In the genomic region with DNA sequence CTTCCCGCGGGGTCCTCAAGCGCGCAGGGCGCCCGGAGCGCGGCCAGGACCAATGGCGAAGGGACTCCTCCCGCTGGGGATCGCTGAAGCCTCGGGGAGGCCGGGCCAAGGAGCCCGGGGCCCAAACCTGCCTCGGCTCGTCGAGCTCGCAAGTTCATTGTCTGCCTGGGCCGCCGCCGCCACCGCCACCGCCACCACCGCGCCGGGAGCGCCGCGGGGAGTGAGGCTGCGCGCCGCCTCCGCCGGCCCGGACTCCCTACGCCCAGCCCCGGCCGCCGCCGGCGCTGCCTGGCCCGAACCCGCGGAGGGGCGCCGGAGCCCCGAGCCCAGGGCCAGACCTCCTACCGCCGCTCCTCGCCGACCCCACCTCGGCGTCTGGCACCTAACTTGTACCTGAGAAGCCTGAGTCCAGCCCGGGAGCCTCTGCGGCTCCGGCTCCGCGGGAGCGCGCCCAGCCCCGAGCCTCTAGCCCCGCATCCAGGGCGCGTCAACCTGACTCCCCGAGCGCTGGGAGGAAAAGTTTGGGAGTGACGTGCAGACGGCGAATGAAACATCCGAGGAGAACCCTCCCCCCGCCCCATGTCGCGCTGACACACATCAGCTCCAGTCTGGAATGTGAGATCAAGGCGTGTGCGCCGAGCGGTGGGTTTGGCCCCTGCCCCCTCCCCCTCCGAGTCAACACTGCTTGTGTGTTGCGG, we compare ENCODE assay signal across 8 cellular contexts. TPM values are rescaled to one million over a fixed set of nuclear protein-coding genes. Genes with fewer than 3 reads are reported as not detected.
DNase-seq lines count a peak whose midpoint lies in the region; ATAC-seq and TF ChIP-seq lines count a peak whose summit lies in the region.

A gene with protein sequence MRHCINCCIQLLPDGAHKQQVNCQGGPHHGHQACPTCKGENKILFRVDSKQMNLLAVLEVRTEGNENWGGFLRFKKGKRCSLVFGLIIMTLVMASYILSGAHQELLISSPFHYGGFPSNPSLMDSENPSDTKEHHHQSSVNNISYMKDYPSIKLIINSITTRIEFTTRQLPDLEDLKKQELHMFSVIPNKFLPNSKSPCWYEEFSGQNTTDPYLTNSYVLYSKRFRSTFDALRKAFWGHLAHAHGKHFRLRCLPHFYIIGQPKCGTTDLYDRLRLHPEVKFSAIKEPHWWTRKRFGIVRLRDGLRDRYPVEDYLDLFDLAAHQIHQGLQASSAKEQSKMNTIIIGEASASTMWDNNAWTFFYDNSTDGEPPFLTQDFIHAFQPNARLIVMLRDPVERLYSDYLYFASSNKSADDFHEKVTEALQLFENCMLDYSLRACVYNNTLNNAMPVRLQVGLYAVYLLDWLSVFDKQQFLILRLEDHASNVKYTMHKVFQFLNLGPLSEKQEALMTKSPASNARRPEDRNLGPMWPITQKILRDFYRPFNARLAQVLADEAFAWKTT (minus strand): TSS at position 523 of the 698 bp plus-strand sequence. CDS start 47,386 bp downstream, outside the sequence.

- H3K9me2 ChIP-seq in neural cell (ENCODE audit: insufficient read depth, low read length), result no peaks in the 10 kb centered on the region

- peaks cover 5 to 6% of the 10 kb centered on the region in 2 experiments for H3K9me3 Mint-ChIP-seq in H9

- H2AFZ ChIP-seq in H9 (ENCODE audit: low read length) (no peak within 1 kb of the TSS), neural cell (ENCODE audit: low read depth, low read length) (peak within 1 kb of the TSS; percentile 21)

- no peak within 1 kb of the TSS for H3K23ac ChIP-seq in H9 (ENCODE audit: insufficient read length, low read depth, low read length)

- no CpG with 5 or more reads among the region's 79 CpGs for WGBS in H9 (ENCODE audit: extremely low coverage, insufficient read length, low lambda C conversion rate)

- H3K9me3 ChIP-seq in H9 (ENCODE audit: control insufficient read depth, low read depth, low read length) (no peaks in the 10 kb centered on the region), neural cell (ENCODE audit: low read length) (no peaks in the 10 kb centered on the region)

- peak within 1 kb of the TSS; percentile 23 for H3K18ac ChIP-seq in H9 (ENCODE audit: insufficient read length, low read depth, low read length)

- H2BK12ac ChIP-seq in H9 (ENCODE audit: insufficient read length, low read depth, low read length), result no peak within 1 kb of the TSS

- no peak within 1 kb of the TSS for H4K91ac ChIP-seq in H9 (ENCODE audit: insufficient read length, low read depth, low read length)

- H4K20me1 ChIP-seq in H9 (ENCODE audit: control insufficient read depth, insufficient read depth, insufficient read length) (no peaks in the 10 kb centered on the region), neural cell (ENCODE audit: insufficient read depth) (no peaks in the 10 kb centered on the region)

- H3K4me1 ChIP-seq in H9 (ENCODE audit: insufficient read depth, low read length), result no peaks in the 10 kb centered on the region

- H3K79me1 ChIP-seq in H9 (ENCODE audit: insufficient read depth, low read depth, low read length, poor library complexity, severe bottlenecking), result no peaks in the 10 kb centered on the region

- peaks cover 0 to 4% (median 1%) of the 10 kb centered on the region in 3 experiments; a peak in 3 of 7 replicates for H3K36me3 Mint-ChIP-seq in H9 (ENCODE audit: insufficient read depth in 1 of 3, low read depth in 3 of 3)

- TF ChIP-seq CTCF in H9 (conservative IDR thresholded peaks at IDR 0.05), result no peak
- TF ChIP-seq CTCF in WI38 (IDR thresholded peaks at IDR 0.05; ENCODE audit: low read depth, low read length), result no peak
- TF ChIP-seq CTCF in foreskin fibroblast (IDR thresholded peaks at IDR 0.05; ENCODE audit: low read depth, low read length), result no peak
- no peak for TF ChIP-seq CTCF in neural cell (IDR thresholded peaks at IDR 0.05; ENCODE audit: poor library complexity, severe bottlenecking)

- no peak for ATAC-seq in HG03135 (IDR thresholded peaks at IDR 0.05; ENCODE audit: unreplicated experiment)

- no peaks in the 10 kb centered on the region for H3F3A ChIP-seq in neural cell (ENCODE audit: insufficient read depth, low read length, poor library complexity, severe bottlenecking)

- no peak within 1 kb of the TSS for H4K5ac ChIP-seq in H9 (ENCODE audit: insufficient read length, low read depth, low read length)

- H3K14ac ChIP-seq in H9 (ENCODE audit: insufficient read depth, low read length), result peak within 1 kb of the TSS; percentile 71

- H2BK5ac ChIP-seq in H9 (ENCODE audit: insufficient read length, low read length), result no peak within 1 kb of the TSS

- H2AK5ac ChIP-seq in H9 (ENCODE audit: insufficient read length, low read length), result no peak within 1 kb of the TSS

- no peak within 1 kb of the TSS for H2BK15ac ChIP-seq in H9 (ENCODE audit: low read depth, low read length)

- H3K4me3 ChIP-seq in WI38 (ENCODE audit: low read depth, low read length) (peak within 1 kb of the TSS; percentile 64), foreskin fibroblast (ENCODE audit: low read depth in 1 of 2, low read length in 2 of 2) (peak within 1 kb of the TSS; percentile 54 to 61), neural cell (ENCODE audit: low read length) (peak within 1 kb of the TSS; percentile 84)

- H2BK120ac ChIP-seq in H9 (ENCODE audit: low read depth, low read length, poor library complexity, severe bottlenecking), result no peak within 1 kb of the TSS

- DNase-seq in D341Med (ENCODE audit: low spot score) (peak; percentile 35), H9 (peak; percentile 77), foreskin fibroblast (peak; percentile 39 to 79), GOT3 (lab: John Stamatoyannopoulos, UW) (no peak), T-helper 9 cell (no peak)

- peaks cover 13 to 19% of the 10 kb centered on the region in 2 experiments for H3K4me1 Mint-ChIP-seq in H9

- H3K56ac ChIP-seq in H9 (ENCODE audit: insufficient read length, low read depth, low read length), result no peak within 1 kb of the TSS

- no peak within 1 kb of the TSS for H3K27ac Mint-ChIP-seq in H9

- H3K79me2 ChIP-seq in H9 (ENCODE audit: insufficient read depth, low read length) (no peaks in the 10 kb centered on the region), neural cell (replicated peaks; ENCODE audit: insufficient read depth, low read length) (no peaks in the 10 kb centered on the region)

- H3K4ac ChIP-seq in H9 (ENCODE audit: low read depth, low read length), result no peak within 1 kb of the TSS

- H3K23me2 ChIP-seq in H9 (ENCODE audit: insufficient read length, low read depth, low read length, poor library complexity, severe bottlenecking), result peaks cover 19% of the 10 kb centered on the region

- H3K27me3 Mint-ChIP-seq in H9 (ENCODE audit: low read depth), result peaks cover 85% of the 10 kb centered on the region

- H3K27ac ChIP-seq in H9 (ENCODE audit: insufficient read length, low read depth, low read length) (no peak within 1 kb of the TSS), neural cell (ENCODE audit: low read length) (no peak within 1 kb of the TSS)

- H3K4me2 ChIP-seq in H9 (ENCODE audit: insufficient read depth, insufficient read length, low read length) (peak within 1 kb of the TSS; percentile 44), neural cell (ENCODE audit: low read length) (peak within 1 kb of the TSS; percentile 59)

- TF ChIP-seq EP300 in neural cell (conservative IDR thresholded peaks at IDR 0.05; ENCODE audit: poor library complexity, severe bottlenecking), result no peak

- no peak for TF ChIP-seq RAD21 in neural cell (conservative IDR thresholded peaks at IDR 0.05)

- H3K4me3 Mint-ChIP-seq in H9, result peak within 1 kb of the TSS; percentile 72 to 94

- H3K9ac ChIP-seq in H9 (ENCODE audit: extremely low read depth, insufficient read length, low read length) (peak within 1 kb of the TSS; percentile 6), neural cell (ENCODE audit: low read length) (peak within 1 kb of the TSS; percentile 52)

- H3K36me3 ChIP-seq in neural cell (ENCODE audit: insufficient read depth, low read length), result no peaks in the 10 kb centered on the region

- H3T11ph ChIP-seq in H9 (ENCODE audit: low read length), result no peak within 1 kb of the TSS

- H3K27me3 ChIP-seq in H9 (ENCODE audit: insufficient read depth, low read length) (peaks cover 5% of the 10 kb centered on the region; the same call in 1 of the 2 replicates), neural cell (ENCODE audit: insufficient read depth, low read depth, low read length) (peaks cover 51% of the 10 kb centered on the region)

- no peak within 1 kb of the TSS for H4K8ac ChIP-seq in H9 (replicated peaks; ENCODE audit: insufficient read length, low read depth, low read length)

- no peak within 1 kb of the TSS for H2BK20ac ChIP-seq in H9 (ENCODE audit: low read depth, low read length, poor library complexity, severe bottlenecking)

TF ChIP-seq in neural cell, 6 proteins besides CTCF, POLR2A, EP300 and RAD21:
- TF ChIP-seq EZH2 (IDR thresholded peaks at IDR 0.05; ENCODE audit: borderline replicate concordance, insufficient read depth, low read length, poor library complexity, severe bottlenecking) (no peak), SMC3 (conservative IDR thresholded peaks at IDR 0.05; ENCODE audit: poor library complexity) (no peak), POLR2AphosphoS5 (IDR thresholded peaks at IDR 0.05) (no peak), MXI1 (conservative IDR thresholded peaks at IDR 0.05; ENCODE audit: poor library complexity, severe bottlenecking) (no peak), TAF1 (IDR thresholded peaks at IDR 0.05; ENCODE audit: low read depth) (no peak)
- TF ChIP-seq, protein P1, sequence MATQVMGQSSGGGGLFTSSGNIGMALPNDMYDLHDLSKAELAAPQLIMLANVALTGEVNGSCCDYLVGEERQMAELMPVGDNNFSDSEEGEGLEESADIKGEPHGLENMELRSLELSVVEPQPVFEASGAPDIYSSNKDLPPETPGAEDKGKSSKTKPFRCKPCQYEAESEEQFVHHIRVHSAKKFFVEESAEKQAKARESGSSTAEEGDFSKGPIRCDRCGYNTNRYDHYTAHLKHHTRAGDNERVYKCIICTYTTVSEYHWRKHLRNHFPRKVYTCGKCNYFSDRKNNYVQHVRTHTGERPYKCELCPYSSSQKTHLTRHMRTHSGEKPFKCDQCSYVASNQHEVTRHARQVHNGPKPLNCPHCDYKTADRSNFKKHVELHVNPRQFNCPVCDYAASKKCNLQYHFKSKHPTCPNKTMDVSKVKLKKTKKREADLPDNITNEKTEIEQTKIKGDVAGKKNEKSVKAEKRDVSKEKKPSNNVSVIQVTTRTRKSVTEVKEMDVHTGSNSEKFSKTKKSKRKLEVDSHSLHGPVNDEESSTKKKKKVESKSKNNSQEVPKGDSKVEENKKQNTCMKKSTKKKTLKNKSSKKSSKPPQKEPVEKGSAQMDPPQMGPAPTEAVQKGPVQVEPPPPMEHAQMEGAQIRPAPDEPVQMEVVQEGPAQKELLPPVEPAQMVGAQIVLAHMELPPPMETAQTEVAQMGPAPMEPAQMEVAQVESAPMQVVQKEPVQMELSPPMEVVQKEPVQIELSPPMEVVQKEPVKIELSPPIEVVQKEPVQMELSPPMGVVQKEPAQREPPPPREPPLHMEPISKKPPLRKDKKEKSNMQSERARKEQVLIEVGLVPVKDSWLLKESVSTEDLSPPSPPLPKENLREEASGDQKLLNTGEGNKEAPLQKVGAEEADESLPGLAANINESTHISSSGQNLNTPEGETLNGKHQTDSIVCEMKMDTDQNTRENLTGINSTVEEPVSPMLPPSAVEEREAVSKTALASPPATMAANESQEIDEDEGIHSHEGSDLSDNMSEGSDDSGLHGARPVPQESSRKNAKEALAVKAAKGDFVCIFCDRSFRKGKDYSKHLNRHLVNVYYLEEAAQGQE (IDR thresholded peaks at IDR 0.05; ENCODE audit: borderline replicate concordance), result no peak

RNA-seq across cellular contexts. Expression of the gene that starts here (rescaled TPM):
- 6.8 and 8.7 TPM in 2 replicates for total RNA-seq in H9 (2021)
- 0.78 and 0.79 TPM in 2 replicates for polyA plus RNA-seq in neural cell
- 2.5 and 2.9 TPM in 2 replicates for polyA minus RNA-seq in neural cell

Comparison
In these comparisons a context has a peak if more than half of its experiments do, and no peak if none do; other contexts are left out.
1. DNase-seq: peak in D341Med (single experiment), H9 (single experiment) and foreskin fibroblast (2 of 2); none in GOT3 (single experiment) and T-helper 9 cell (single experiment).
2. Peak in every context shown above with its lines, with median percentiles within 50 percentile points of each other: H3K4me3 ChIP-seq.